ENCODE assay signal across 30 cellular contexts in genomic region chr12:126112849-126113248, GRCh38.
"Had no signal": no experiment of that assay in that cellular context is flagged by ENCODE, and none has a peak within 500 bp of the region (broad histone marks: within the 10 kb centered on the region; RNA-seq: fewer than 3 reads in every experiment).

No MANE protein-coding gene starts in this region.

- H3K4me3 ChIP-seq: body of pancreas, breast epithelium had no signal

- H3K27me3 ChIP-seq: body of pancreas, brain microvascular endothelial cell, breast epithelium had no signal

- H3K27ac ChIP-seq: body of pancreas, brain microvascular endothelial cell, breast epithelium, WERI-Rb-1 had no signal

- DNase-seq: activated CD4-positive, alpha-beta memory T cell treated with anti-CD3 and anti-CD28 coated beads, Interleukin-2, amount 10 ng/mL, durations not matched to agents 7 days and 5 days; activated CD4-positive, alpha-beta T cell treated with anti-CD3 and anti-CD28 coated beads for 1 hour; activated CD4-positive, alpha-beta T cell treated with anti-CD3 and anti-CD28 coated beads for 36 hours; activated CD4-positive, alpha-beta T cell treated with anti-CD3 and anti-CD28 coated beads for 48 hours; activated CD4-positive, alpha-beta T cell treated with anti-CD3 and anti-CD28 coated beads, Interleukin-2, amount 10 ng/mL, durations not matched to agents 7 days and 5 days; activated CD4-positive, alpha-beta T cell treated with anti-CD3 and anti-CD28 coated beads, Interleukin-2, amount 50 U/mL, for 48 hours; activated CD4-positive, CD25-positive, alpha-beta regulatory T cell; activated CD8-positive, alpha-beta memory T cell treated with anti-CD3 and anti-CD28 coated beads for 24 hours; activated CD8-positive, alpha-beta memory T cell treated with anti-CD3 and anti-CD28 coated beads, Interleukin-2, amount 10 ng/mL, durations not matched to agents 7 days and 5 days; activated CD8-positive, alpha-beta memory T cell treated with anti-CD3 and anti-CD28 coated beads, Interleukin-2, amount 50 U/mL, for 48 hours; activated CD8-positive, alpha-beta T cell treated with anti-CD3 and anti-CD28 coated beads, Interleukin-2, amount 10 ng/mL, durations not matched to agents 7 days and 5 days; activated effector memory CD4-positive, alpha-beta T cell treated with anti-CD3 and anti-CD28 coated beads, Interleukin-2, amount 50 U/mL, for 16 hours; activated naive CD4-positive, alpha-beta T cell treated with anti-CD3 and anti-CD28 coated beads, Interleukin-2, amount 10 ng/mL, durations not matched to agents 7 days and 5 days; activated naive CD4-positive, alpha-beta T cell treated with Interleukin-2 at 50 U/mL for 16 hours; activated naive CD8-positive, alpha-beta T cell treated with anti-CD3 and anti-CD28 coated beads, Interleukin-2, amount 10 ng/mL, durations not matched to agents 7 days and 5 days; activated naive CD8-positive, alpha-beta T cell treated with anti-CD3 and anti-CD28 coated beads, Interleukin-2, amount 50 U/mL, for 24 hours; activated T-cell treated with anti-CD3 and anti-CD28 coated beads, Interleukin-2, amount 50 U/mL, for 24 hours; activated T-cell treated with anti-CD3 and anti-CD28 coated beads, Interleukin-2, amount 50 U/mL, for 48 hours; amygdala; body of pancreas; brain microvascular endothelial cell; central memory CD4-positive, alpha-beta T cell; T-helper 1 cell; T-helper 2 cell; T-helper 9 cell; WERI-Rb-1 had no signal

- ATAC-seq: activated CD4-positive, alpha-beta T cell treated with anti-CD3 and anti-CD28 coated beads for 36 hours; activated CD4-positive, CD25-positive, alpha-beta regulatory T cell treated with anti-CD3 and anti-CD28 coated beads, Interleukin-2, amount 50 U/mL, for 24 hours; activated CD8-positive, alpha-beta memory T cell treated with anti-CD3 and anti-CD28 coated beads, Interleukin-2, amount 10 ng/mL, durations not matched to agents 7 days and 5 days; activated CD8-positive, alpha-beta T cell treated with anti-CD3 and anti-CD28 coated beads, Interleukin-2, amount 10 ng/mL, durations not matched to agents 7 days and 5 days; activated naive CD8-positive, alpha-beta T cell treated with anti-CD3 and anti-CD28 coated beads, Interleukin-2, amount 50 U/mL, for 24 hours; body of pancreas; WTC11 had no signal

- H3K4me1 ChIP-seq: breast epithelium had no signal

- H3K36me3 ChIP-seq: brain microvascular endothelial cell, breast epithelium, WERI-Rb-1 had no signal

- H3K9me3 ChIP-seq: body of pancreas, breast epithelium had no signal

- FAIRE-seq: astrocyte had no signal
